11 cellular contexts compared by ENCODE assay signal in the genomic region with DNA sequence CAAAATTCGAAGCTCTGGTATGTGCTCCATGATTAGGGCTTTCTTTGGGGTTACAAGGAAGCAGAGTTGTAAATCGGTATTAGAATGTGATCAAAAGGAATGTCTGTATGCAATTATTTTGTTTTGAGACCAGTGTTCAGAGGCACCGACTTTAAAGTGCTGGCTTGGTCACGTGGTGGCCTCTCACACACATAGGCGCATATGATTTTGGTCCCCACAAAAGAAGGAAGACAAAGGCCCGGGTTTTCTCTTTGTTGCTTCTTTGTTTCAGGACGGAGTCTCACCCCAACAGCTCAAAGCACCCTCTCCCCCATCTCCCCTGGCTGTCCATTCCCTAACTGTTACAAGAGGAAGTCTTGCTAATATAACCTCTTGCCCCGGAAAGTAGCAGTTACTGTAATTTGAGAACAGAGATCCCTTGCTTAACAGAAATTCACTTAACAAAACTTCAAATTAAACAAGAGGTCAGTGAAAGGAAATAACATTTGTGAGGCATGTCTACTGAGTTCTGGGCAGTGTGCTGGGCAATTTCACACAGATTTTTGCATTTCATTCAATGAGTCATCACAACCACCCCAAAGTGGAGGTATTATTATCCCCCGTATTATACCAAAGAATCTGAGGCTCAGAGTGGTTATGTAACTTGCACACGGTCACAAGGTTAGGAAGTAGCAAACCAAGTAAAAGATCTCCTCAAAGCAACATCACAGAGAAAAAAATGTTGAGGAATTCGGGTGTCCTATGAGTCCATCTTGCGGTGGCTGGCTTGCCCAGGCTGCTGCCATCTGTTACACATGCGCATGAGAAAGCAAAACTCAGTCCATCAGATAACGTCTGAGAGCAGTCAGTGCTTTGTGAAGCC.
DNase-seq lines count a peak whose midpoint lies in the region; ATAC-seq, FAIRE-seq and TF ChIP-seq lines count a peak whose summit lies in the region.
"Had no signal": no experiment of that assay in that cellular context is flagged by ENCODE, and none has a peak within 500 bp of the region (broad histone marks: within the 10 kb centered on the region; RNA-seq: fewer than 3 reads in every experiment).

No MANE protein-coding gene starts in this region.

- peak overlapping the region; percentile 78 for H3K4me2 ChIP-seq in astrocyte (ENCODE audit: low read length)

- H3K36me3 Mint-ChIP-seq in astrocyte (ENCODE audit: low read depth, unreplicated experiment) (no peaks in the 10 kb centered on the region), type B pancreatic cell (no peaks in the 10 kb centered on the region)
- H3K36me3 Mint-ChIP-seq: memory B cell had no signal

- H3K4me3 ChIP-seq in astrocyte (ENCODE audit: insufficient read depth, low read depth, low read length) (peak overlapping the region; percentile 3), transverse colon (no peak overlapping the region)

- peak overlapping the region; percentile 44 for H2AFZ ChIP-seq in astrocyte (ENCODE audit: low read depth, low read length)

- in situ Hi-C loops in transverse colon (cut with MboI; ENCODE audit: low pct_ligation_motif_present in 1 of 4, low pct_unique_long_range_greater_than_20kb in 1 of 4, low sequenced_read_pairs in 3 of 4) = no loop called here

- no peaks in the 10 kb centered on the region for H3K36me3 ChIP-seq in astrocyte (ENCODE audit: insufficient read depth, low read length)
- H3K36me3 ChIP-seq in transverse colon = no peaks in the 10 kb centered on the region

- peak; percentile 91 for DNase-seq in HS-5 (ENCODE audit: low read depth)
- peak; percentile 97 for DNase-seq in astrocyte (ENCODE audit: low read depth)
- peak; percentile 81 for DNase-seq in left kidney (ENCODE audit: low read depth, low spot score)
- no peak for DNase-seq in type B pancreatic cell (ENCODE audit: extremely low spot score, unreplicated experiment)
- DNase-seq in transverse colon = no peak
- DNase-seq in stimulated activated naive CD4-positive, alpha-beta T cell treated with Interleukin-2 at 50 U/mL for 16 hours (lab: John Stamatoyannopoulos, UW) = no peak
- DNase-seq: activated CD4-positive, alpha-beta T cell treated with anti-CD3 and anti-CD28 coated beads, Interleukin-2, amount 10 ng/mL, durations not matched to agents 24 days and 14 days; cortex of kidney; NCI-H2227 treated with DMSO at 0.1 percent for 48 hours had no signal

- peak; percentile 70 for FAIRE-seq in astrocyte (lab: Jason Lieb, UNC)

- H3K27me3 ChIP-seq in astrocyte (ENCODE audit: insufficient read depth, low read length) (no peaks in the 10 kb centered on the region), transverse colon (no peaks in the 10 kb centered on the region)

- ATAC-seq in GM18868 (IDR thresholded peaks at IDR 0.05; ENCODE audit: unreplicated experiment) = no peak

- WGBS in transverse colon (ENCODE audit: low coverage in 1 of 2), 2 donors = 55 to 68% methylated on average over 2 to 14 of the region's 14 CpGs

- H3K4me1 Mint-ChIP-seq in astrocyte (ENCODE audit: low read depth, unreplicated experiment) (peaks cover 33% of the 10 kb centered on the region), type B pancreatic cell (ENCODE audit: unreplicated experiment) (peaks cover 68% of the 10 kb centered on the region)
- H3K4me1 Mint-ChIP-seq: activated CD4-positive, alpha-beta T cell treated with anti-CD3 and anti-CD28 coated beads, Interleukin-2, amount 10 ng/mL, durations not matched to agents 24 days and 14 days had no signal

- H3K27me3 Mint-ChIP-seq in astrocyte (ENCODE audit: low read depth, unreplicated experiment) (peaks cover 6% of the 10 kb centered on the region), type B pancreatic cell (no peaks in the 10 kb centered on the region)

- intact Hi-C loops in transverse colon (cut with DNase I; ENCODE audit: low total_unique reads) = no loop called here

- H3K4me1 ChIP-seq in astrocyte (ENCODE audit: insufficient read depth, low read length) (peaks cover 24% of the 10 kb centered on the region), transverse colon (peaks cover 0 to 7% (median 3%) of the 10 kb centered on the region in 4 donors)

- no peaks in the 10 kb centered on the region for H3K79me2 ChIP-seq in astrocyte (ENCODE audit: insufficient read depth, low read length)

- no peak for TF ChIP-seq POLR2A in transverse colon (IDR thresholded peaks at IDR 0.05)

- peak overlapping the region; percentile 46 for H3K4me3 Mint-ChIP-seq in astrocyte (ENCODE audit: unreplicated experiment)
- H3K4me3 Mint-ChIP-seq in type B pancreatic cell = peak overlapping the region; percentile 40
- H3K4me3 Mint-ChIP-seq: activated CD4-positive, alpha-beta T cell treated with anti-CD3 and anti-CD28 coated beads, Interleukin-2, amount 10 ng/mL, durations not matched to agents 24 days and 14 days; memory B cell had no signal

- TF ChIP-seq CTCF in astrocyte (IDR thresholded peaks at IDR 0.05; ENCODE audit: insufficient read depth, low read depth, low read length) (no peak), type B pancreatic cell (conservative IDR thresholded peaks at IDR 0.05) (no peak), transverse colon (IDR thresholded peaks at IDR 0.05) (no peak)

- H3K9me3 Mint-ChIP-seq in astrocyte (ENCODE audit: unreplicated experiment) (peaks cover 2% of the 10 kb centered on the region), type B pancreatic cell (no peaks in the 10 kb centered on the region)
- H3K9me3 Mint-ChIP-seq: activated CD4-positive, alpha-beta T cell treated with anti-CD3 and anti-CD28 coated beads, Interleukin-2, amount 10 ng/mL, durations not matched to agents 24 days and 14 days had no signal

- H3K27ac ChIP-seq in astrocyte (ENCODE audit: low read depth, low read length) = peak overlapping the region; percentile 86
- H3K27ac ChIP-seq in transverse colon = no peak overlapping the region

- no peak for TF ChIP-seq EP300 in transverse colon (IDR thresholded peaks at IDR 0.05; ENCODE audit: low read depth)

- H4K20me1 ChIP-seq in astrocyte (ENCODE audit: insufficient read depth, low read length) = no peaks in the 10 kb centered on the region

- H3K27ac Mint-ChIP-seq in astrocyte (ENCODE audit: unreplicated experiment) = peak overlapping the region; percentile 93
- H3K27ac Mint-ChIP-seq in type B pancreatic cell = peak overlapping the region; percentile 80
- H3K27ac Mint-ChIP-seq: activated CD4-positive, alpha-beta T cell treated with anti-CD3 and anti-CD28 coated beads, Interleukin-2, amount 10 ng/mL, durations not matched to agents 24 days and 14 days; memory B cell had no signal

- H3K9ac ChIP-seq in astrocyte (ENCODE audit: low read length) = peak overlapping the region; percentile 74

- H3K9me3 ChIP-seq in astrocyte (ENCODE audit: insufficient read depth, low read depth, low read length) = no peaks in the 10 kb centered on the region
- no peaks in the 10 kb centered on the region for H3K9me3 ChIP-seq in transverse colon

Comparison
In these comparisons a context has a peak if more than half of its experiments do, and no peak if none do; other contexts are left out.
1. DNase-seq: peak in HS-5 (single experiment), astrocyte (single experiment) and left kidney (single experiment); none in type B pancreatic cell (single experiment), transverse colon (single experiment) and stimulated activated naive CD4-positive, alpha-beta T cell treated with Interleukin-2 at 50 U/mL for 16 hours (single experiment).